ENCODE assay signal across 14 cellular contexts in genomic region chr2:164504253-164504652, GRCh38.
DNase-seq lines count a peak whose midpoint lies in the region; ATAC-seq and TF ChIP-seq lines count a peak whose summit lies in the region.
"Had no signal": no experiment of that assay in that cellular context is flagged by ENCODE, and none has a peak within 500 bp of the region (broad histone marks: within the 10 kb centered on the region; RNA-seq: fewer than 3 reads in every experiment).

No MANE protein-coding gene starts in this region.

- H3K27me3 ChIP-seq in Caco-2 (replicated peaks; ENCODE audit: control insufficient read depth, insufficient read depth, low read length) (no peaks in the 10 kb centered on the region), brain microvascular endothelial cell (replicated peaks) (no peaks in the 10 kb centered on the region)
- H3K27me3 ChIP-seq: ascending aorta, upper lobe of left lung had no signal

- DNase-seq in Caco-2 (peak; percentile 51), HFFc6 (no peak), brain microvascular endothelial cell (no peak), left lobe of liver (ENCODE audit: low spot score) (no peak), NCI-H2081 treated with DMSO at 0.1 percent for 48 hours (lab: John Stamatoyannopoulos, UW) (no peak), C1 segment of cervical spinal cord (lab: John Stamatoyannopoulos, UW) (no peak)
- no peak for DNase-seq in stimulated activated CD4-positive, alpha-beta T cell treated with anti-CD3 and anti-CD28 coated beads, Interleukin-4, amount 100 ng/mL, for 4 hours
- DNase-seq: activated T-cell treated with anti-CD3 and anti-CD28 coated beads for 4 hours, upper lobe of left lung had no signal

- BruUV-seq in Caco-2 (replicated peaks; lab: Mats Ljungman, UMichigan), result no TSS peak

- in situ Hi-C loops in brain microvascular endothelial cell (cut with HindIII; ENCODE audit: low pct_ligation_motif_present, low sequenced_read_pairs), result no loop called here

- no peak overlapping the region for H3K27ac ChIP-seq in brain microvascular endothelial cell
- H3K27ac ChIP-seq: ascending aorta, prostate gland, upper lobe of left lung had no signal

- H3K9me3 Mint-ChIP-seq in Caco-2 (ENCODE audit: unreplicated experiment) (no peaks in the 10 kb centered on the region), HFFc6 (no peaks in the 10 kb centered on the region)
- H3K9me3 Mint-ChIP-seq: T-helper 1 cell treated with Interleukin-12 subunit alpha and Interleukin-12 subunit beta and Interleukin-4 antibody, amounts not matched to agents 30 μg/mL and 1 μg/mL, for 36 hours had no signal

- TF ChIP-seq CTCF in Caco-2 (IDR thresholded peaks at IDR 0.05; ENCODE audit: insufficient read depth in 1 of 2, low read depth in 1 of 2, low read length in 1 of 2, severe bottlenecking in 1 of 2, unreplicated experiment in 1 of 2) (peak; percentile 56 to 64), HFFc6 (IDR thresholded peaks at IDR 0.05) (peak; percentile 36; the same call in 1 of the 2 replicates), brain microvascular endothelial cell (IDR thresholded peaks at IDR 0.05; ENCODE audit: low read depth, low read length, missing control alignments) (peak; percentile 42)

- intact Hi-C loops in Caco-2 (cut with micrococcal nuclease; ENCODE audit: unreplicated experiment), result loop anchor here (1.0 kb wide), 1 partner anchor 34 kb away; no protein-coding TSS in a partner anchor

- peak; percentile 71 for ATAC-seq in left lobe of liver
- ATAC-seq in GM18517 (IDR thresholded peaks at IDR 0.05; ENCODE audit: unreplicated experiment), result no peak

- H3K36me3 Mint-ChIP-seq in Caco-2 (ENCODE audit: insufficient read depth, unreplicated experiment) (no peaks in the 10 kb centered on the region), HFFc6 (ENCODE audit: low read depth) (no peaks in the 10 kb centered on the region)

- POLR2A ChIA-PET in Caco-2 (lab: Charles Lee), result no interaction called here

- H3K27ac Mint-ChIP-seq in Caco-2 (ENCODE audit: unreplicated experiment) (no peak overlapping the region), HFFc6 (no peak overlapping the region)
- H3K27ac Mint-ChIP-seq: T-helper 1 cell treated with Interleukin-12 subunit alpha and Interleukin-12 subunit beta and Interleukin-4 antibody, amounts not matched to agents 30 μg/mL and 1 μg/mL, for 36 hours had no signal

- CTCF ChIA-PET in Caco-2 (lab: Charles Lee), result interaction anchor here (1.0 to 1.9 kb wide), 2 partner anchors 31 to 34 kb away, joined by 4 to 7 read pairs; no protein-coding TSS in a partner anchor

- H3K4me3 Mint-ChIP-seq in Caco-2 (ENCODE audit: unreplicated experiment) (no peak overlapping the region), HFFc6 (no peak overlapping the region)
- H3K4me3 Mint-ChIP-seq: T-helper 1 cell treated with Interleukin-12 subunit alpha and Interleukin-12 subunit beta and Interleukin-4 antibody, amounts not matched to agents 30 μg/mL and 1 μg/mL, for 36 hours had no signal

- 0 out of 2 replicates have a peak, but pooled peaks cover 1% of the 10 kb centered on the region for H3K4me1 ChIP-seq in Caco-2
- H3K4me1 ChIP-seq: ascending aorta, prostate gland, upper lobe of left lung had no signal

- H3K27me3 Mint-ChIP-seq in Caco-2 (ENCODE audit: insufficient read depth, unreplicated experiment) (no peaks in the 10 kb centered on the region), HFFc6 (ENCODE audit: insufficient read depth) (0 out of 2 replicates have a peak, but pooled peaks cover 2% of the 10 kb centered on the region)

- no peaks in the 10 kb centered on the region for H3K9me3 ChIP-seq in Caco-2
- H3K9me3 ChIP-seq: ascending aorta, prostate gland, upper lobe of left lung had no signal

- no peaks in the 10 kb centered on the region; the same call in 1 of the 2 replicates for H3K36me3 ChIP-seq in Caco-2 (ENCODE audit: control insufficient read depth, insufficient read depth, low read length)
- H3K36me3 ChIP-seq in brain microvascular endothelial cell (replicated peaks), result no peaks in the 10 kb centered on the region
- H3K36me3 ChIP-seq: ascending aorta, prostate gland, upper lobe of left lung had no signal

- H3K4me1 Mint-ChIP-seq in Caco-2 (ENCODE audit: low read depth, unreplicated experiment) (no peaks in the 10 kb centered on the region), HFFc6 (ENCODE audit: low read depth) (no peaks in the 10 kb centered on the region)

- H3K4me3 ChIP-seq in Caco-2 (ENCODE audit: low read depth, low read length) (no peak overlapping the region), brain microvascular endothelial cell (ENCODE audit: low read depth, low read length) (no peak overlapping the region)
- H3K4me3 ChIP-seq: ascending aorta, lung, prostate gland, upper lobe of left lung had no signal

Comparison
In these comparisons a context has a peak if more than half of its experiments do, and no peak if none do; other contexts are left out.
1. DNase-seq: peak in Caco-2 (2 of 2); none in HFFc6 (single experiment), brain microvascular endothelial cell (single experiment), left lobe of liver (single experiment), NCI-H2081 treated with DMSO at 0.1 percent for 48 hours (single experiment), stimulated activated CD4-positive, alpha-beta T cell treated with anti-CD3 and anti-CD28 coated beads, Interleukin-4, amount 100 ng/mL, for 4 hours (0 of 2) and C1 segment of cervical spinal cord (0 of 14).
2. Peak in every context shown above with its lines, with median percentiles within 50 percentile points of each other: CTCF ChIP-seq.